12 cellular contexts compared by ENCODE assay signal in the genomic region with DNA sequence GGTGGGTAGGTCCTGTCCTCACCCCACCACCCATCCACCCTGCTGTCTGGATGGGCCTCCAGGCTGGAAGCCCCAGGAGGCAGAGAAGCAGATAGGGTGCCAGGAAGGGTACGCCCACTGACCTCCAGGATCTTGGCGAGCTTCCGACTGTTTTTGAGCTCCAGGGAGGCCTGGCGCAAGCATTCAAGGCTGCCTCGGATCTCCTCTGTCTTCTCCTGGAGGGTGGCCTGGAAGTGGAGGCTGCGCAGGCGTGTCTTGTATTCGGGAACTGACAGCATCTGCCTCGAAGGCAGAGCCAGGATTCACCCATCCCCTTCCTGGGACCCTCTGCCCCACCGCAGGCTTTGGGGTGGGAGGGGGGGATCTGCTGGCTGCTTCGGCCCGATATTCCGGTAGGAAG. TPM values are rescaled to one million over a fixed set of nuclear protein-coding genes. Genes with fewer than 3 reads are reported as not detected.
DNase-seq lines count a peak whose midpoint lies in the region; ATAC-seq, FAIRE-seq and TF ChIP-seq lines count a peak whose summit lies in the region.
"Had no signal": no experiment of that assay in that cellular context is flagged by ENCODE, and none has a peak within 500 bp of the region (broad histone marks: within the 10 kb centered on the region; RNA-seq: fewer than 3 reads in every experiment).

No MANE protein-coding gene starts in this region.

- H3K4me2 ChIP-seq in astrocyte (ENCODE audit: low read length), result no peak overlapping the region

- H3K4me3 ChIP-seq in astrocyte (ENCODE audit: insufficient read depth, low read depth, low read length) (no peak overlapping the region), lower lobe of right lung (peak overlapping the region; percentile 70), transverse colon (peak overlapping the region; percentile 61 to 69 (median 64))

- no peak overlapping the region for H3K9ac ChIP-seq in astrocyte (ENCODE audit: low read length)

- H3K27me3 ChIP-seq in astrocyte (ENCODE audit: insufficient read depth, low read length) (peaks cover 20% of the 10 kb centered on the region), lower lobe of right lung (ENCODE audit: low read depth) (no peaks in the 10 kb centered on the region), transverse colon (no peaks in the 10 kb centered on the region)
- H3K27me3 ChIP-seq: BE2C had no signal

- no peak for TF ChIP-seq EP300 in transverse colon (IDR thresholded peaks at IDR 0.05; ENCODE audit: low read depth)

- no peak for FAIRE-seq in astrocyte (lab: Jason Lieb, UNC)

- H3K79me2 ChIP-seq in astrocyte (ENCODE audit: insufficient read depth, low read length), result no peaks in the 10 kb centered on the region

- no peaks in the 10 kb centered on the region for H3K4me1 Mint-ChIP-seq in activated naive CD8-positive, alpha-beta T cell (ENCODE audit: low read depth)
- H3K4me1 Mint-ChIP-seq in activated naive CD8-positive, alpha-beta T cell treated with anti-CD3 and anti-CD28 coated beads for 36 hours, result peaks cover 7% of the 10 kb centered on the region
- H3K4me1 Mint-ChIP-seq in astrocyte (ENCODE audit: low read depth, unreplicated experiment), result no peaks in the 10 kb centered on the region

- H3K4me1 ChIP-seq in astrocyte (ENCODE audit: insufficient read depth, low read length), result no peaks in the 10 kb centered on the region
- peaks cover 14% of the 10 kb centered on the region for H3K4me1 ChIP-seq in lower lobe of right lung
- peaks cover 0 to 17% (median 12%) of the 10 kb centered on the region in 4 donors for H3K4me1 ChIP-seq in transverse colon
- H3K4me1 ChIP-seq: BE2C had no signal

- ATAC-seq in lower lobe of right lung, result no peak
- ATAC-seq in HG03378 (IDR thresholded peaks at IDR 0.05; ENCODE audit: unreplicated experiment), result no peak

- TF ChIP-seq POLR2A in transverse colon (IDR thresholded peaks at IDR 0.05), result no peak

- H3K9me3 ChIP-seq in astrocyte (ENCODE audit: insufficient read depth, low read depth, low read length) (no peaks in the 10 kb centered on the region), lower lobe of right lung (no peaks in the 10 kb centered on the region), transverse colon (no peaks in the 10 kb centered on the region)
- H3K9me3 ChIP-seq: BE2C had no signal

- H3K9me3 Mint-ChIP-seq in activated naive CD8-positive, alpha-beta T cell (ENCODE audit: low read depth), result no peaks in the 10 kb centered on the region
- H3K9me3 Mint-ChIP-seq in activated naive CD8-positive, alpha-beta T cell treated with anti-CD3 and anti-CD28 coated beads for 36 hours, result no peaks in the 10 kb centered on the region
- no peaks in the 10 kb centered on the region for H3K9me3 Mint-ChIP-seq in astrocyte (ENCODE audit: unreplicated experiment)
- H3K9me3 Mint-ChIP-seq: T-helper 1 cell treated with Interleukin-12 subunit alpha and Interleukin-12 subunit beta and Interleukin-4 antibody, amounts not matched to agents 30 μg/mL and 1 μg/mL, for 36 hours had no signal

- no peak for DNase-seq in activated naive CD8-positive, alpha-beta T cell treated with anti-CD3 and anti-CD28 coated beads for 36 hours
- DNase-seq in astrocyte (ENCODE audit: low read depth), result no peak
- DNase-seq in lower lobe of right lung, result no peak
- DNase-seq in transverse colon, result no peak
- no peak for DNase-seq in NK-92 (lab: John Stamatoyannopoulos, UW; ENCODE audit: unreplicated experiment)
- DNase-seq in GOT3 (lab: John Stamatoyannopoulos, UW), result no peak

- TF ChIP-seq CTCF in astrocyte (IDR thresholded peaks at IDR 0.05; ENCODE audit: insufficient read depth, low read depth, low read length), result no peak
- TF ChIP-seq CTCF in lower lobe of right lung (IDR thresholded peaks at IDR 0.05), result no peak
- TF ChIP-seq CTCF in transverse colon (IDR thresholded peaks at IDR 0.05), result no peak

- H3K4me3 Mint-ChIP-seq in activated naive CD8-positive, alpha-beta T cell, result peak overlapping the region; percentile 5
- no peak overlapping the region for H3K4me3 Mint-ChIP-seq in activated naive CD8-positive, alpha-beta T cell treated with anti-CD3 and anti-CD28 coated beads for 36 hours
- peak overlapping the region; percentile 20 for H3K4me3 Mint-ChIP-seq in astrocyte (ENCODE audit: unreplicated experiment)

- H4K20me1 ChIP-seq in astrocyte (ENCODE audit: insufficient read depth, low read length), result no peaks in the 10 kb centered on the region

- WGBS in transverse colon (ENCODE audit: low coverage in 1 of 2), 2 donors, result 37% methylated on average over 12 of the region's 13 CpGs; no CpG with 5 or more reads in 1 of the 2 donors

- intact Hi-C loops in lower lobe of right lung (cut with DNase I), result no loop called here
- intact Hi-C loops in transverse colon (cut with DNase I; ENCODE audit: low total_unique reads), result no loop called here

- no peak overlapping the region for H3K27ac ChIP-seq in astrocyte (ENCODE audit: low read depth, low read length)
- H3K27ac ChIP-seq in lower lobe of right lung, result peak overlapping the region; percentile 81
- peak overlapping the region in 3 of 4 donors; percentile 90 to 92 (median 91) for H3K27ac ChIP-seq in transverse colon

- H3K36me3 Mint-ChIP-seq in activated naive CD8-positive, alpha-beta T cell, result no peaks in the 10 kb centered on the region
- no peaks in the 10 kb centered on the region for H3K36me3 Mint-ChIP-seq in activated naive CD8-positive, alpha-beta T cell treated with anti-CD3 and anti-CD28 coated beads for 36 hours
- H3K36me3 Mint-ChIP-seq in astrocyte (ENCODE audit: low read depth, unreplicated experiment), result no peaks in the 10 kb centered on the region

- no peak overlapping the region for H3K27ac Mint-ChIP-seq in activated naive CD8-positive, alpha-beta T cell
- no peak overlapping the region for H3K27ac Mint-ChIP-seq in activated naive CD8-positive, alpha-beta T cell treated with anti-CD3 and anti-CD28 coated beads for 36 hours
- H3K27ac Mint-ChIP-seq in astrocyte (ENCODE audit: unreplicated experiment), result no peak overlapping the region

- H3K36me3 ChIP-seq in astrocyte (ENCODE audit: insufficient read depth, low read length) (no peaks in the 10 kb centered on the region), lower lobe of right lung (no peaks in the 10 kb centered on the region), transverse colon (no peaks in the 10 kb centered on the region)
- H3K36me3 ChIP-seq: BE2C had no signal

- H2AFZ ChIP-seq in astrocyte (ENCODE audit: low read depth, low read length), result peak overlapping the region; percentile 52

- H3K27me3 Mint-ChIP-seq in activated naive CD8-positive, alpha-beta T cell, result no peaks in the 10 kb centered on the region
- no peaks in the 10 kb centered on the region for H3K27me3 Mint-ChIP-seq in activated naive CD8-positive, alpha-beta T cell treated with anti-CD3 and anti-CD28 coated beads for 36 hours
- H3K27me3 Mint-ChIP-seq in astrocyte (ENCODE audit: low read depth, unreplicated experiment), result peaks cover 17% of the 10 kb centered on the region

- in situ Hi-C loops in transverse colon (cut with MboI; ENCODE audit: low pct_ligation_motif_present in 1 of 4, low pct_unique_long_range_greater_than_20kb in 1 of 4, low sequenced_read_pairs in 3 of 4), result no loop called here

RNA-seq across cellular contexts. Expression of gene KDELR2, which starts 18.9 kb away (rescaled TPM):
- 10 to 100 TPM; 63.0 to 67.3 TPM for total RNA-seq in activated naive CD8-positive, alpha-beta T cell treated with anti-CD3 and anti-CD28 coated beads for 36 hours
- total RNA-seq in astrocyte (336 and 362 TPM in 2 replicates), lower lobe of right lung (105 TPM), transverse colon (100 to 1,000 TPM in 2 of 4 donors, 10 to 100 TPM in 2; 71.4 to 156 (median 101) TPM)

RNA-seq across cellular contexts. Expression of gene GRID2IP, which starts 48.4 kb away (rescaled TPM):
- total RNA-seq in activated naive CD8-positive, alpha-beta T cell treated with anti-CD3 and anti-CD28 coated beads for 36 hours, result under 1 TPM in 1 of 2 experiments, not detected in 1; 0.06 TPM
- total RNA-seq in astrocyte (0.07 and 0.09 TPM in 2 replicates), lower lobe of right lung (0.41 TPM), transverse colon (1 to 10 TPM in 1 of 4 donors, under 1 TPM in 3; 0.20 to 1.1 (median 0.66) TPM)
- total RNA-seq: dermis microvascular lymphatic vessel endothelial cell, pulmonary artery endothelial cell had no signal

RNA-seq across cellular contexts. Expression of gene DAGLB, which starts 55.1 kb away (rescaled TPM):
- 10 to 100 TPM; 15.7 to 17.1 TPM for total RNA-seq in activated naive CD8-positive, alpha-beta T cell treated with anti-CD3 and anti-CD28 coated beads for 36 hours
- 21.9 and 28.3 TPM in 2 replicates for total RNA-seq in astrocyte
- total RNA-seq in lower lobe of right lung, result 40.6 TPM
- 10 to 100 TPM in 3 of 4 donors, 1 to 10 TPM in 1; 5.2 to 59.1 (median 24.3) TPM for total RNA-seq in transverse colon
